ENCODE assay signal across 15 cellular contexts in the genomic region with DNA sequence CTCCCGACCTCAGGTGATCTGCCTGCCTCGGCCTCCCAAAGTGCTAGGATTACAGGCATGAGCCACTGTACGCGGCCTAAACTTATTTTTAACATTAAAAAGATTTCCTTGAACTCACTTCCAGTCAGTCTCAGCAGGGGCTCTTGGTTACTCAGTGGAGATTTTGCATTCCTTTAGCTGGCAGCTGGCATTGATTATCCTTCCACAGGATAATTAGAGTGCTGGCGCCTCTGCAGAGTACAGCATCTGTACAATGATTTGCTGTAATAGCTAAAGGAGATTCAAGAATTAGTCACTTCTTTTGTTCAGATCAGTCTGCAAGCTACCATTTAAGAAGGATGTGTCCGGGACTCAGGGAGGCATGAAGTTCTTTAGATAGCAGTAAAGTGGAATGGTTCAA.
"Had no signal": no experiment of that assay in that cellular context is flagged by ENCODE, and none has a peak within 500 bp of the region (broad histone marks: within the 10 kb centered on the region; RNA-seq: fewer than 3 reads in every experiment).

No MANE protein-coding gene starts in this region.

- H3K9me3 ChIP-seq: body of pancreas, upper lobe of right lung had no signal

- H3K27ac Mint-ChIP-seq: activated naive CD8-positive, alpha-beta T cell; mesothelial cell of epicardium; nephron; stimulated activated memory B cell treated with anti-CD40 and anti-IgM and Interleukin-4, amounts not matched to agents 10 μg/mL and 1 μg/mL and 100 μg/mL, for 72 hours; T-helper 1 cell treated with Interleukin-12 subunit alpha and Interleukin-12 subunit beta and Interleukin-4 antibody, amounts not matched to agents 30 μg/mL and 1 μg/mL, for 36 hours had no signal

- H3K9me3 Mint-ChIP-seq: T-helper 1 cell treated with Interleukin-12 subunit alpha and Interleukin-12 subunit beta and Interleukin-4 antibody, amounts not matched to agents 30 μg/mL and 1 μg/mL, for 36 hours had no signal

- H3K36me3 Mint-ChIP-seq: activated naive CD8-positive, alpha-beta T cell; mesothelial cell of epicardium; stimulated activated memory B cell treated with anti-CD40 and anti-IgM and Interleukin-4, amounts not matched to agents 10 μg/mL and 1 μg/mL and 100 μg/mL, for 72 hours had no signal

- H3K27me3 ChIP-seq: body of pancreas, left lung, upper lobe of right lung had no signal

- H3K27ac ChIP-seq: body of pancreas, dorsolateral prefrontal cortex, left lung, upper lobe of right lung had no signal

- H3K4me3 Mint-ChIP-seq: activated naive CD8-positive, alpha-beta T cell; mesothelial cell of epicardium; nephron; stimulated activated memory B cell treated with anti-CD40 and anti-IgM and Interleukin-4, amounts not matched to agents 10 μg/mL and 1 μg/mL and 100 μg/mL, for 72 hours; T-helper 1 cell treated with Interleukin-12 subunit alpha and Interleukin-12 subunit beta and Interleukin-4 antibody, amounts not matched to agents 30 μg/mL and 1 μg/mL, for 36 hours had no signal

- H3K4me1 Mint-ChIP-seq: mesothelial cell of epicardium; stimulated activated memory B cell treated with anti-CD40 and anti-IgM and Interleukin-4, amounts not matched to agents 10 μg/mL and 1 μg/mL and 100 μg/mL, for 72 hours had no signal

- H3K4me1 ChIP-seq: body of pancreas, left lung, upper lobe of right lung had no signal

- DNase-seq: activated CD4-positive, alpha-beta T cell treated with anti-CD3 and anti-CD28 coated beads for 1 hour; activated CD4-positive, alpha-beta T cell treated with anti-CD3 and anti-CD28 coated beads, Interleukin-2, amount 50 U/mL, for 48 hours; body of pancreas; central memory CD4-positive, alpha-beta T cell; dorsolateral prefrontal cortex; left lung; nucleus accumbens; stimulated activated CD4-positive, alpha-beta T cell treated with anti-CD3 and anti-CD28 coated beads, Interleukin-4, amount 100 ng/mL, for 4 hours; upper lobe of right lung had no signal

- H3K4me3 ChIP-seq: body of pancreas, dorsolateral prefrontal cortex, left lung, upper lobe of right lung had no signal

- H3K36me3 ChIP-seq: left lung, upper lobe of right lung had no signal

- ATAC-seq: body of pancreas; left lung; sciatic nerve; stimulated activated memory B cell treated with anti-CD40 and anti-IgM and Interleukin-4, amounts not matched to agents 10 μg/mL and 1 μg/mL and 100 μg/mL, for 72 hours; upper lobe of right lung had no signal
